1 cellular context compared by ENCODE assay signal in the genomic region with DNA sequence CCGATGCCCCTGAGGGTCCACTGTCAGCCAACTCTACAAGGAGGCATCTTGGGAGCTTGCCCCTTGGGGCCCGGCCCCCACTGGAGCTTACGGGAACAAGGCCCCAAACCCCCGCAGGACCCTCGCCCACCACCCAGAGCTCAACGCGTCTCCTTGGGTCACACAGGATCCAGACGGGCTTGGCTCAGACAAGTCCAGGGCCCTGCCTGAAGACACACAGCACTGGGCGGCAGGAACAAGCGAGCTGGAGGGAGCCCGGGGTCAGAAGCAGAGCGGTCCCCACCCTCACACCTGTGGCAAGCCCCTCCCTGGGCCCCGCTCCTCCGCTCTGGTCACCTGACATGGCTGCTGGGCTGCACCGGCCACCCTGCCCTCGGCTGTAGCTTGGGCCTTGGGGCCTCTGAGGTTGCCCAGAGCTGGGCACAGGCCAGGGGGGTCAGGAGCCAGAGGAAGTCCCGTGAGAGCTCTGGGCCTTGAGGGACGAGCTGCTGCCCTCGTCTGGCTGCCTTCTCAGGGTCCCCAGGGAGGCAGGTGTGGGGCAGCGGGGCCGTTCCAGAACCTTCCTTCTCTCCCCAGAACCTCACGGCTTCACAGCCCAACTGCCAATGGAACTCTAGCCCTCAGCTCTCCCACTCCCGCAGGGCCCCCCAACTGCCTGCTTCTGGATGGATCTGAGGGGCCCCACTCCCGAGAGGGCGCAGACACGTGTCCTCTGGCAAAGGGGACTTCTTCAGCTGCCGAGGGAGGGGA.
TF ChIP-seq lines count a peak whose summit lies in the region.

A gene with protein sequence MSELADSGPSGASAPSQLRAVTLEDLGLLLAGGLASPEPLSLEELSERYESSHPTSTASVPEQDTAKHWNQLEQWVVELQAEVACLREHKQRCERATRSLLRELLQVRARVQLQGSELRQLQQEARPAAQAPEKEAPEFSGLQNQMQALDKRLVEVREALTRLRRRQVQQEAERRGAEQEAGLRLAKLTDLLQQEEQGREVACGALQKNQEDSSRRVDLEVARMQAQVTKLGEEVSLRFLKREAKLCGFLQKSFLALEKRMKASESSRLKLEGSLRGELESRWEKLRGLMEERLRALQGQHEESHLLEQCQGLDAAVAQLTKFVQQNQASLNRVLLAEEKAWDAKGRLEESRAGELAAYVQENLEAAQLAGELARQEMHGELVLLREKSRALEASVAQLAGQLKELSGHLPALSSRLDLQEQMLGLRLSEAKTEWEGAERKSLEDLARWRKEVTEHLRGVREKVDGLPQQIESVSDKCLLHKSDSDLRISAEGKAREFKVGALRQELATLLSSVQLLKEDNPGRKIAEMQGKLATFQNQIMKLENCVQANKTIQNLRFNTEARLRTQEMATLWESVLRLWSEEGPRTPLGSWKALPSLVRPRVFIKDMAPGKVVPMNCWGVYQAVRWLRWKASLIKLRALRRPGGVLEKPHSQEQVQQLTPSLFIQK (minus strand): TSS at position 577 of the 750 bp plus-strand sequence. CDS start 234 bp downstream, at position 343.

TF ChIP-seq in GM12878, 131 proteins besides CTCF, POLR2A, EP300 and RAD21 (continued from another document):
- no peak for TF ChIP-seq ZBTB40 (IDR thresholded peaks at IDR 0.05; ENCODE audit: borderline replicate concordance)
- no peak for TF ChIP-seq HDGF (IDR thresholded peaks at IDR 0.05)
- TF ChIP-seq RCOR1 (conservative IDR thresholded peaks at IDR 0.05; ENCODE audit: low read depth, low read length): no peak
- TF ChIP-seq JUNB (IDR thresholded peaks at IDR 0.05): no peak
TF ChIP-seq in GM12878: peak in this region for 0.
